Comparison of ENCODE assay signal across 1 cellular context in genomic region chr3:181716916-181717315, GRCh38.
TF ChIP-seq lines count a peak whose summit lies in the region.

No MANE protein-coding gene starts in this region.

TF ChIP-seq in GM23338, 12 proteins besides CTCF, POLR2A, EP300 and RAD21 (continued from another document):
- TF ChIP-seq ZNF462 (CRISPR knock-in tag; IDR thresholded peaks at IDR 0.05) (no peak), REST (IDR thresholded peaks at IDR 0.05; ENCODE audit: unreplicated experiment) (no peak)
